Comparison of ENCODE assay signal across 1 cellular context in the genomic region with DNA sequence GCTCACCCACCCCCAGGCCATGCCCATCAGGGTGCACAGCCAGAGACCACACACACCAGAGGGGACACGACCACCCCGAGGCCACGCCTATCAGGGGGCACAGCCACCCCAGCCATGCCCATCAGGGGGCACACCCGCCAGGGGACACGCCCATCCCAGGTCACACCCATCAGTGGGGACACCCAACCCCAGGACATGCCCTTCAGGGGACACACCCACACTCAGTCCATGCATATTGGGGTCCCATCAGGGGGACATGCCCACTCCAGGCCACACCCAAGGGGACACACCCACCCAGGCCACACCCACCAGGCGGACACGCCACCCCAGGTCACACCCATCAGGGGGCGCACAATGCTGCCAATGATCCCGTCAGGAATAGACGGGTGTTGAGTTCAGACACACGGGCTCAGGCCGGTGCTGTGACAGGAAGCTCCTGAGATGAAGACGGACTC.
TF ChIP-seq lines count a peak whose summit lies in the region.

No MANE protein-coding gene starts in this region.

TF ChIP-seq in HepG2, 621 proteins besides CTCF, POLR2A, EP300 and RAD21:
- TF ChIP-seq HOXA7 (CRISPR knock-in tag; IDR thresholded peaks at IDR 0.05) (no peak), HNRNPL (IDR thresholded peaks at IDR 0.05; ENCODE audit: low read depth, low read length) (0 out of 2 replicates have a peak, but pooled peaks have one; percentile 40), AGO2 (optimal IDR thresholded peaks at IDR 0.05; ENCODE audit: low read depth, low read length) (peak; percentile 78), ZBED4 (CRISPR knock-in tag; IDR thresholded peaks at IDR 0.05; ENCODE audit: borderline replicate concordance) (no peak), MYNN (CRISPR knock-in tag; IDR thresholded peaks at IDR 0.05; ENCODE audit: low read depth) (no peak), ELF1 (CRISPR knock-in tag; IDR thresholded peaks at IDR 0.05) (no peak), TSC22D2 (CRISPR knock-in tag; IDR thresholded peaks at IDR 0.05; ENCODE audit: borderline replicate concordance) (no peak), RBFOX2 (IDR thresholded peaks at IDR 0.05; ENCODE audit: low read depth, low read length) (0 out of 2 replicates have a peak, but pooled peaks have one; percentile 25), ZFP82 (CRISPR knock-in tag; IDR thresholded peaks at IDR 0.05; ENCODE audit: borderline replicate concordance) (no peak)
